9 cellular contexts compared by ENCODE assay signal in genomic region chr4:21765810-21766407, GRCh38.
A peak's percentile ranks its signal among the peaks of the same experiment; 100 is the strongest.
DNase-seq lines count a peak whose midpoint lies in the region; ATAC-seq and TF ChIP-seq lines count a peak whose summit lies in the region.
"Had no signal": no experiment of that assay in that cellular context is flagged by ENCODE, and none has a peak within 500 bp of the region (broad histone marks: within the 10 kb centered on the region; RNA-seq: fewer than 3 reads in every experiment).

No MANE protein-coding gene starts in this region.

- H3K27ac Mint-ChIP-seq in nephron, result no peak overlapping the region
- H3K27ac Mint-ChIP-seq: activated naive CD8-positive, alpha-beta T cell had no signal

- H3K9me3 Mint-ChIP-seq in nephron, result peaks cover under 1% of the 10 kb centered on the region

- DNase-seq in SIG-M5 treated with dmso at 0.1 percent for 504 hours (lab: John Stamatoyannopoulos, UW; ENCODE audit: unreplicated experiment) (peak; percentile 35), SIG-M5 (lab: John Stamatoyannopoulos, UW) (no peak), KBM-7 (peak; percentile 54), SK-N-DZ (ENCODE audit: low spot score) (peak; percentile 65)
- no peak for DNase-seq in effector CD8-positive, alpha-beta T cell (lab: John Stamatoyannopoulos, UW)

- in situ Hi-C loops in KBM-7 (cut with MboI; ENCODE audit: low pct_unique_long_range_greater_than_20kb, low sequenced_read_pairs), result loop anchor here (25.0 kb wide), 1 partner anchor 254 kb away; no protein-coding TSS in a partner anchor

- no peaks in the 10 kb centered on the region for H3K27me3 Mint-ChIP-seq in nephron (ENCODE audit: low read depth)

- ATAC-seq in GM21528 (IDR thresholded peaks at IDR 0.05; ENCODE audit: low FRiP score, unreplicated experiment) (peak; percentile 87), esophagus mucosa (peak; percentile 84)

- peaks cover 8% of the 10 kb centered on the region for H3K4me1 Mint-ChIP-seq in nephron

- no peaks in the 10 kb centered on the region for H3K36me3 Mint-ChIP-seq in nephron (ENCODE audit: low read depth)
- H3K36me3 Mint-ChIP-seq: activated naive CD8-positive, alpha-beta T cell had no signal

- peak; percentile 84 to 89 (median 87) for TF ChIP-seq CTCF in nephron (IDR thresholded peaks at IDR 0.05; ENCODE audit: unreplicated experiment in 3 of 3)

- no peak overlapping the region for H3K4me3 Mint-ChIP-seq in nephron
- H3K4me3 Mint-ChIP-seq: activated naive CD8-positive, alpha-beta T cell had no signal

Comparison
In these comparisons a context has a peak if more than half of its experiments do, and no peak if none do; other contexts are left out.
1. DNase-seq: peak in SIG-M5 treated with dmso at 0.1 percent for 504 hours (single experiment), KBM-7 (single experiment) and SK-N-DZ (single experiment); none in SIG-M5 (single experiment) and effector CD8-positive, alpha-beta T cell (single experiment).